In the genomic region with DNA sequence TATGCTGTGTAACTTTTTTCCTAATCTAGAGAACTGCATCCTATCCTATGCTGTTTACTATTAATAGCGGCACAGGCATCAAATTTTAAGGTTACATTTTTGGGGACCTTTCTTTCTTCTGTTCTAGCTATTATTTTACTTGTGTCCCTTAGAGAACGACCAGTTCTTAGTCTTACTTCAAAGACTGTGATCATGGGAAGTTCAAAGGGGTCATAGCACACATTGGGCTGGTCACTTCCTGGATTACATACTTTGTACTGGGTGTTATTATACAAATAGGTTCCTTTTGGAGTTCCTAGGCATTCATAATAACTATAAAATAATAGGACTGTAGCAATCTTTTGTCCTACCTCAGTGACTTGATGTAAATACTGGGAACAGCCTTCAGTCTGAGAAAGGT, we compare ENCODE assay signal across 6 cellular contexts. TPM values are rescaled to one million over a fixed set of nuclear protein-coding genes. Genes with fewer than 3 reads are reported as not detected.
A peak's percentile ranks its signal among the peaks of the same experiment; 100 is the strongest.
DNase-seq lines count a peak whose midpoint lies in the region; ATAC-seq, FAIRE-seq and TF ChIP-seq lines count a peak whose summit lies in the region.
"Not testable (repeated sequence)": the region's sequence is repeated elsewhere in the genome, so short reads cannot be mapped to it uniquely, and the experiment has no call there.

No MANE protein-coding gene starts in this region.

- H3K36me3 ChIP-seq in liver (ENCODE audit: control insufficient read depth in 4 of 4, insufficient read depth in 3 of 4, low read depth in 1 of 4, low read length in 3 of 4), result not testable (repeated sequence)

- H3K4me1 Mint-ChIP-seq in MCF 10A (ENCODE audit: insufficient read depth, unreplicated experiment), result not testable (repeated sequence)

- CTCF ChIA-PET in A549 (lab: Yijun Ruan, JAX), result interaction anchor here (1.7 to 3.4 kb wide), 2 partner anchors 10 to 519 kb away, joined by 3 to 16 read pairs; no protein-coding TSS in a partner anchor
- CTCF ChIA-PET in MCF 10A (lab: Yijun Ruan, JAX), result interaction anchor here (0.5 to 1.8 kb wide), 3 partner anchors 10 to 759 kb away, joined by 3 to 13 read pairs (median 3); no protein-coding TSS in a partner anchor

- not testable (repeated sequence) for H3K27me3 ChIP-seq in liver (ENCODE audit: control insufficient read depth in 4 of 4, insufficient read depth in 4 of 4, low read length in 3 of 4)

- BruUV-seq in MCF 10A (replicated peaks; lab: Mats Ljungman, UMichigan), result TSS peak; percentile 1

- TF ChIP-seq POLR2A in A549 (IDR thresholded peaks at IDR 0.05; ENCODE audit: low read length), result not testable (repeated sequence)

- not testable (repeated sequence) for H3K4me1 ChIP-seq in A549; liver (ENCODE audit: control insufficient read depth in 4 of 4, insufficient read depth in 4 of 4, low read length in 3 of 4)

- H3K27ac ChIP-seq in A549; liver (ENCODE audit: low read depth in 1 of 2, low read length in 2 of 2): not testable (repeated sequence)

- TF ChIP-seq CTCF in A549 (IDR thresholded peaks at IDR 0.05); MCF 10A (IDR thresholded peaks at IDR 0.05; ENCODE audit: unreplicated experiment); liver (IDR thresholded peaks at IDR 0.05; ENCODE audit: low read depth, low read length, missing input control): not testable (repeated sequence)

- H3K36me3 Mint-ChIP-seq in MCF 10A (ENCODE audit: insufficient read depth, unreplicated experiment), result peaks cover 21% of the 10 kb centered on the region

- peak; percentile 65 for FAIRE-seq in A549 (lab: Jason Lieb, UNC)

- WGBS in A549 (ENCODE audit: missing lambda C conversion rate), result 88% methylated on average over 2 of the region's 2 CpGs
- WGBS in liver, result 90% methylated on average over 2 of the region's 2 CpGs

- H3K4me3 ChIP-seq in A549; liver (ENCODE audit: low read depth in 1 of 3, low read length in 3 of 3): not testable (repeated sequence)

- DNase-seq in A549 (ENCODE audit: low read depth in 1 of 2, low spot score in 1 of 2); MCF 10A (ENCODE audit: unreplicated experiment): not testable (repeated sequence)
- DNase-seq in dermis microvascular lymphatic vessel endothelial cell (ENCODE audit: low read depth in 2 of 2) (peak; percentile 27 to 84), glomerular endothelial cell (ENCODE audit: extremely low read depth, low read depth, low spot score) (peak; percentile 55), pulmonary artery endothelial cell (ENCODE audit: low read depth, low spot score) (peak; percentile 56)

- not testable (repeated sequence) for H3K4me3 Mint-ChIP-seq in MCF 10A (ENCODE audit: unreplicated experiment)

- intact Hi-C loops in MCF 10A (cut with micrococcal nuclease), result not testable (repeated sequence)

- H3K4me2 ChIP-seq in A549, result not testable (repeated sequence)

- POLR2A ChIA-PET in A549 (lab: Yijun Ruan, JAX), result not testable (repeated sequence)
- POLR2A ChIA-PET in MCF 10A (lab: Yijun Ruan, JAX), result interaction anchor here (1.9 kb wide), 1 partner anchor 9 kb away, joined by 10 read pairs; a partner anchor contains a TSS

- not testable (repeated sequence) for H3K9ac ChIP-seq in liver (ENCODE audit: low read depth in 1 of 2, low read length in 2 of 2)

- ATAC-seq in A549, result not testable (repeated sequence)

- not testable (repeated sequence) for H3K27ac Mint-ChIP-seq in MCF 10A (ENCODE audit: low read depth, unreplicated experiment)

- not testable (repeated sequence) for H3K9me3 ChIP-seq in A549; liver (ENCODE audit: control insufficient read depth in 4 of 4, low read length in 3 of 4)

- TF ChIP-seq EP300 in A549 (IDR thresholded peaks at IDR 0.05), result not testable (repeated sequence)

- not testable (repeated sequence) for H3K9me3 Mint-ChIP-seq in MCF 10A (ENCODE audit: unreplicated experiment)

- not testable (repeated sequence) for TF ChIP-seq RAD21 in A549 (conservative IDR thresholded peaks at IDR 0.05 in 1 of 2, IDR thresholded peaks at IDR 0.05 in 1 of 2); liver (IDR thresholded peaks at IDR 0.05)

- H3K27me3 Mint-ChIP-seq in MCF 10A (ENCODE audit: insufficient read depth, unreplicated experiment), result not testable (repeated sequence)

TF ChIP-seq in liver, 16 proteins besides CTCF, POLR2A, EP300 and RAD21:
- peak; percentile 57 for TF ChIP-seq NR2F2 (IDR thresholded peaks at IDR 0.05)

RNA-seq across cellular contexts. Expression of a gene that starts 8.8 kb away (rescaled TPM):
- 4,926 and 5,033 TPM in 2 replicates for polyA plus RNA-seq in A549 (2011; rRNA removed)
- polyA plus RNA-seq in A549 (2012; cell fraction: cytosol; rRNA removed), result 3,748 and 5,111 TPM in 2 replicates
- 795 and 835 TPM in 2 replicates for polyA plus RNA-seq in A549 (2012; cell fraction: nucleus; rRNA removed)
- 4,007 to 4,526 TPM (median 4,112 TPM) in 3 replicates for polyA plus RNA-seq in A549 (2017; fragmentation: RNase III; extraction: RNeasy Plus Mini Kit Qiagen cat#74134 plus additional on column Dnase treatment)
- polyA minus RNA-seq in A549 (2011; rRNA and poly(A)+ RNA removed), result 509 and 570 TPM in 2 replicates
- total RNA-seq in MCF 10A (2022), result 2,870 and 3,151 TPM in 2 replicates
- total RNA-seq in dermis microvascular lymphatic vessel endothelial cell, result 3,145 and 3,199 TPM in 2 replicates
- total RNA-seq in glomerular endothelial cell, result 1,829 and 3,657 TPM in 2 replicates
- total RNA-seq in liver, result 1,000 to 10,000 TPM in 1 of 2 donors, 100 to 1,000 TPM in 1; 494 to 1,610 TPM
- polyA plus RNA-seq in liver, result 100 to 1,000 TPM; 447 to 741 TPM
- 3,689 and 4,914 TPM in 2 replicates for total RNA-seq in pulmonary artery endothelial cell
